ENCODE assay signal across 8 cellular contexts in the genomic region with DNA sequence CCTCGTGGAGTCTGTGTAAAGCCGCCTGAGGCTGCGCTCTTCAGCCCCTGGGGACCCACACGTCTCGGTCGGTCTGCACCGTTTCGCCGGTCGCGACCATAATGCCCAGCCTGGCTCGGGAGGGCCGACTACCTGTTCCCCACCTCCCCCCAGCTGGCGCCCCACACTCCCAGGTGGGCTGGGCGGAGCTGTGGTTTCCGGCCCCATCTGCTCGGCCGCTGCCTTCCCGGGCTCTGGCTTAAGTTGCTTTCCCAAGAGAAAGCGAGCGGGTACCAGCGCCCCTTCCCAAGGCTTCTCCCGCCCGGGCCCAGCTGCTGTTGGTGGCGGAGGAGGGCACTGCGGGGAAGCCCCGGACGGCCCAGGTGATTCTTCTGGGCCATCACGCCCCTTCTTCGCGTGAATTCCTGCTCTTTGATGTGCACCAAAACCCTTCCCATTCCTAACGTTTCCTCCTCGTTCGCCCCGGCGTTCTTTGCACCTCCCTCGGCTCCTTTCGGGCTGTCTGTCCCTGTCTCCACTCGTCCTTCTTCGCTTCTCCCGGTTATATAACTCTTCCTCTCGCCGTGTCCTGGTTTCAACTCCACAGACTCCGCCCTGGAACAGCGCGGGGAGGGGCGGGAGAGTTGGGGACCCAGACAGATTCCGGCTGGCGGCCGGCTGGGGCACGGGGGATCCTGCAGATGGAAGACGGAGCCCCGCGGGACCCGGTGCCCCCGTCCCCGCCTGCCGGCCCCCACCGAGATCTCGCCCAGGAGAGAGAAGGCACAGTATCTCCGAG.
A peak's percentile ranks its signal among the peaks of the same experiment; 100 is the strongest.
DNase-seq lines count a peak whose midpoint lies in the region; ATAC-seq and TF ChIP-seq lines count a peak whose summit lies in the region.

No MANE protein-coding gene starts in this region.

- no peaks in the 10 kb centered on the region for H3K27me3 ChIP-seq in RWPE2 (ENCODE audit: insufficient read depth, poor library complexity, severe bottlenecking)
- H3K27me3 ChIP-seq in layer of hippocampus (ENCODE audit: control insufficient read depth, insufficient read depth, low read length), result no peaks in the 10 kb centered on the region

- peak; percentile 26 for ATAC-seq in GM18517 (IDR thresholded peaks at IDR 0.05; ENCODE audit: unreplicated experiment)
- ATAC-seq in HG03378 (IDR thresholded peaks at IDR 0.05; ENCODE audit: unreplicated experiment), result peak; percentile 23
- peak; percentile 8 for ATAC-seq in RWPE2 (ENCODE audit: low read depth)

- H3K4me3 ChIP-seq in RWPE2 (ENCODE audit: severe bottlenecking), result peak overlapping the region; percentile 58

- no peaks in the 10 kb centered on the region for H3K9me3 ChIP-seq in RWPE2 (ENCODE audit: severe bottlenecking)

- DNase-seq in AG08396 (ENCODE audit: low spot score), result peak; percentile 55
- peak; percentile 82 for DNase-seq in RWPE2 (ENCODE audit: low spot score)
- peak; percentile 42 to 70 for DNase-seq in cerebellar nuclear complex (lab: John Stamatoyannopoulos, UW)
- DNase-seq in stimulated activated CD4-positive, alpha-beta T cell treated with anti-CD3 and anti-CD28 coated beads, Interleukin-4, amount 100 ng/mL, for 1 hour, result peak; percentile 50
- DNase-seq in central memory CD4-positive, alpha-beta T cell, result no peak

- H3K36me3 ChIP-seq in RWPE2 (ENCODE audit: low read depth), result peaks cover 9% of the 10 kb centered on the region

- H3K27ac ChIP-seq in RWPE2 (ENCODE audit: poor library complexity, severe bottlenecking), result peak overlapping the region; percentile 92
- peak overlapping the region; percentile 95 for H3K27ac ChIP-seq in layer of hippocampus (ENCODE audit: low read depth, low read length)

- TF ChIP-seq CTCF in RWPE2 (IDR thresholded peaks at IDR 0.05; ENCODE audit: poor library complexity, severe bottlenecking), result no peak

- peaks cover 19% of the 10 kb centered on the region for H3K4me1 ChIP-seq in RWPE2 (ENCODE audit: insufficient read depth, poor library complexity, severe bottlenecking)
